In genomic region chr11:75440960-75441803, GRCh38 we compare ENCODE assay signal across 14 cellular contexts. TPM values are rescaled to one million over a fixed set of nuclear protein-coding genes. Genes with fewer than 3 reads are reported as not detected.
DNase-seq lines count a peak whose midpoint lies in the region; ATAC-seq and TF ChIP-seq lines count a peak whose summit lies in the region.
"Had no signal": no experiment of that assay in that cellular context is flagged by ENCODE, and none has a peak within 500 bp of the region (broad histone marks: within the 10 kb centered on the region; RNA-seq: fewer than 3 reads in every experiment).

No MANE protein-coding gene starts in this region.

- H3K27me3 ChIP-seq in left ventricle myocardium inferior (ENCODE audit: low read depth) = no peaks in the 10 kb centered on the region
- peaks cover 3% of the 10 kb centered on the region; the same call in 1 of the 2 replicates for H3K27me3 ChIP-seq in IMR-90 (ENCODE audit: control insufficient read depth, insufficient read depth, low read length)
- H3K27me3 ChIP-seq in osteoblast (ENCODE audit: insufficient read depth, low read length) = no peaks in the 10 kb centered on the region
- H3K27me3 ChIP-seq: BLaER1 had no signal

- 73% methylated on average over 14 of the region's 27 CpGs; no CpG with 5 or more reads in 1 of the 2 experiments for WGBS in IMR-90 (ENCODE audit: extremely low coverage in 2 of 2, insufficient read length in 1 of 2), 2 experiments

- H4K8ac ChIP-seq in IMR-90 (ENCODE audit: low read depth in 2 of 2, low read length in 2 of 2) = no peak overlapping the region

- H3K4me1 ChIP-seq in left ventricle myocardium inferior = peaks cover 10% of the 10 kb centered on the region
- no peaks in the 10 kb centered on the region for H3K4me1 ChIP-seq in IMR-90 (ENCODE audit: control insufficient read depth, insufficient read depth, low read length)
- H3K4me1 ChIP-seq in osteoblast (ENCODE audit: insufficient read depth, low read length) = no peaks in the 10 kb centered on the region

- H3K9me3 Mint-ChIP-seq in osteocyte (ENCODE audit: unreplicated experiment) = no peaks in the 10 kb centered on the region
- H3K9me3 Mint-ChIP-seq: CD4-positive, CD25-positive, alpha-beta regulatory T cell; IgD-negative memory B cell had no signal

- DNase-seq in Right ventricle myocardium inferior (ENCODE audit: missing footprints) (peak; percentile 60), left ventricle myocardium inferior (no peak), IMR-90 (no peak), osteoblast (ENCODE audit: insufficient read length, low spot score, missing footprints) (peak; percentile 45), osteocyte (ENCODE audit: extremely low spot score, unreplicated experiment) (no peak), KG1 (lab: John Stamatoyannopoulos, UW) (no peak)
- DNase-seq in effector CD4-positive, alpha-beta T cell = no peak
- DNase-seq: AML-193; CD4-positive, CD25-positive, alpha-beta regulatory T cell; H7 had no signal

- H3K4me3 Mint-ChIP-seq in osteocyte (ENCODE audit: unreplicated experiment) = no peak overlapping the region
- H3K4me3 Mint-ChIP-seq: CD4-positive, CD25-positive, alpha-beta regulatory T cell; IgD-negative memory B cell had no signal

- H2BK15ac ChIP-seq in IMR-90 (ENCODE audit: low read depth, low read length) = no peak overlapping the region

- intact Hi-C loops in Right ventricle myocardium inferior (cut with DNase I) (no loop called here), left ventricle myocardium inferior (cut with micrococcal nuclease) (no loop called here), IMR-90 (cut with micrococcal nuclease) (no loop called here)

- TF ChIP-seq CTCF in left ventricle myocardium inferior (IDR thresholded peaks at IDR 0.05; ENCODE audit: borderline replicate concordance) = no peak
- no peak for TF ChIP-seq CTCF in IMR-90 (conservative IDR thresholded peaks at IDR 0.05; ENCODE audit: low read depth, low read length)
- TF ChIP-seq CTCF in osteoblast (IDR thresholded peaks at IDR 0.05; ENCODE audit: extremely low read depth, low read depth, low read length) = no peak
- no peak for TF ChIP-seq CTCF in osteocyte (IDR thresholded peaks at IDR 0.05)

- BruUV-seq in IMR-90 (replicated peaks; lab: Mats Ljungman, UMichigan) = no TSS peak

- H3K4ac ChIP-seq in IMR-90 (ENCODE audit: low read depth, low read length) = no peak overlapping the region

- H3K9ac ChIP-seq in IMR-90 (ENCODE audit: low read depth, low read length) = no peak overlapping the region
- H3K9ac ChIP-seq: BLaER1 had no signal

- no peaks in the 10 kb centered on the region for H3K79me2 ChIP-seq in osteoblast (ENCODE audit: insufficient read depth, low read length)

- H3K4me3 ChIP-seq in left ventricle myocardium inferior (no peak overlapping the region), IMR-90 (ENCODE audit: insufficient read depth, low read depth, low read length) (no peak overlapping the region), osteoblast (ENCODE audit: insufficient read depth, low read length) (no peak overlapping the region)
- H3K4me3 ChIP-seq: BLaER1 had no signal

- no peak overlapping the region for H3K56ac ChIP-seq in IMR-90 (ENCODE audit: extremely low read depth, insufficient read depth, low read length)

- ATAC-seq in Right ventricle myocardium inferior = no peak
- ATAC-seq in IMR-90 (ENCODE audit: low read depth) = no peak
- ATAC-seq in esophagus mucosa = peak; percentile 14

- no peaks in the 10 kb centered on the region for H3K79me1 ChIP-seq in IMR-90 (ENCODE audit: low read depth in 1 of 2, low read length in 2 of 2)

- CTCF ChIA-PET in IMR-90 (lab: Yijun Ruan, JAX) = no interaction called here

- H3K9me3 ChIP-seq in left ventricle myocardium inferior (replicated peaks) (no peaks in the 10 kb centered on the region), IMR-90 (ENCODE audit: control insufficient read depth, insufficient read depth, low read length) (no peaks in the 10 kb centered on the region), osteoblast (ENCODE audit: low read depth, low read length) (no peaks in the 10 kb centered on the region)
- H3K9me3 ChIP-seq: BLaER1 had no signal

- H3K27me3 Mint-ChIP-seq in osteocyte (ENCODE audit: unreplicated experiment) = no peaks in the 10 kb centered on the region
- H3K27me3 Mint-ChIP-seq: CD4-positive, CD25-positive, alpha-beta regulatory T cell; IgD-negative memory B cell had no signal

- no peaks in the 10 kb centered on the region for H3K4me1 Mint-ChIP-seq in osteocyte (ENCODE audit: unreplicated experiment)

- no peak overlapping the region for H3K27ac ChIP-seq in left ventricle myocardium inferior (replicated peaks)
- H3K27ac ChIP-seq in IMR-90 (ENCODE audit: insufficient read depth, low read length) = no peak overlapping the region
- H3K27ac ChIP-seq in osteoblast (ENCODE audit: low read depth, low read length) = no peak overlapping the region
- H3K27ac ChIP-seq: 22Rv1, BLaER1 had no signal

- H3K23ac ChIP-seq in IMR-90 (ENCODE audit: low read depth, low read length) = no peak overlapping the region

- TF ChIP-seq RAD21 in IMR-90 (IDR thresholded peaks at IDR 0.05; ENCODE audit: low read length) = no peak

- peak overlapping the region; percentile 14 for H2AK9ac ChIP-seq in IMR-90 (replicated peaks; ENCODE audit: low read depth, low read length, poor library complexity)

- no peak overlapping the region for H2AK5ac ChIP-seq in IMR-90 (ENCODE audit: low read depth, low read length)

- H3K27ac Mint-ChIP-seq in osteocyte (ENCODE audit: unreplicated experiment) = no peak overlapping the region
- H3K27ac Mint-ChIP-seq: CD4-positive, CD25-positive, alpha-beta regulatory T cell; IgD-negative memory B cell had no signal

- H4K91ac ChIP-seq in IMR-90 (ENCODE audit: insufficient read depth, low read depth, low read length) = no peak overlapping the region

- no peak overlapping the region for H3K4me2 ChIP-seq in IMR-90 (ENCODE audit: low read depth, low read length)
- no peak overlapping the region for H3K4me2 ChIP-seq in osteoblast (ENCODE audit: insufficient read depth, low read length)
- H3K4me2 ChIP-seq: BLaER1 had no signal

- no peaks in the 10 kb centered on the region for H4K20me1 ChIP-seq in IMR-90 (ENCODE audit: insufficient read depth, low read length)
- H4K20me1 ChIP-seq in osteoblast (ENCODE audit: insufficient read depth, low read length) = no peaks in the 10 kb centered on the region
- H4K20me1 ChIP-seq: BLaER1 had no signal

- POLR2A ChIA-PET in IMR-90 (lab: Charles Lee; ENCODE audit: unreplicated experiment) = no interaction called here

- H2BK20ac ChIP-seq in IMR-90 (ENCODE audit: low read depth, low read length) = no peak overlapping the region

- H3K14ac ChIP-seq in IMR-90 (replicated peaks; ENCODE audit: low read depth, low read length) = no peak overlapping the region

- H3K36me3 ChIP-seq in left ventricle myocardium inferior (no peaks in the 10 kb centered on the region), IMR-90 (ENCODE audit: control insufficient read depth, insufficient read depth, low read length) (no peaks in the 10 kb centered on the region), osteoblast (ENCODE audit: insufficient read depth, low read length) (no peaks in the 10 kb centered on the region)
- H3K36me3 ChIP-seq: BLaER1 had no signal

- H4K5ac ChIP-seq in IMR-90 (ENCODE audit: low read depth, low read length) = no peak overlapping the region

- no peak overlapping the region for H2BK5ac ChIP-seq in IMR-90 (ENCODE audit: low read depth, low read length, poor library complexity, severe bottlenecking)

- TF ChIP-seq POLR2A in IMR-90 (IDR thresholded peaks at IDR 0.05; ENCODE audit: low read depth, low read length) = no peak

- H2BK120ac ChIP-seq in IMR-90 (ENCODE audit: low read depth, low read length) = no peak overlapping the region

- H3K36me3 Mint-ChIP-seq in osteocyte (ENCODE audit: unreplicated experiment) = no peaks in the 10 kb centered on the region

- in situ Hi-C loops in IMR-90 (cut with MboI; ENCODE audit: low sequenced_read_pairs) = no loop called here

- no peak overlapping the region for H2AFZ ChIP-seq in IMR-90 (replicated peaks; ENCODE audit: low read length, poor library complexity)
- H2AFZ ChIP-seq in osteoblast (ENCODE audit: low read length) = no peak overlapping the region

- H3K18ac ChIP-seq in IMR-90 (ENCODE audit: low read depth, low read length) = no peak overlapping the region

- dilution Hi-C loops in IMR-90 (cut with HindIII; ENCODE audit: low sequenced_read_pairs, unreplicated experiment) = no loop called here

- H3K9me1 ChIP-seq in IMR-90 (ENCODE audit: insufficient read depth, low read length) = 0 out of 2 replicates have a peak, but pooled peaks cover 4% of the 10 kb centered on the region

TF ChIP-seq in IMR-90, 13 proteins besides CTCF, POLR2A, EP300 and RAD21 (continues in another document):
- TF ChIP-seq, protein P1, sequence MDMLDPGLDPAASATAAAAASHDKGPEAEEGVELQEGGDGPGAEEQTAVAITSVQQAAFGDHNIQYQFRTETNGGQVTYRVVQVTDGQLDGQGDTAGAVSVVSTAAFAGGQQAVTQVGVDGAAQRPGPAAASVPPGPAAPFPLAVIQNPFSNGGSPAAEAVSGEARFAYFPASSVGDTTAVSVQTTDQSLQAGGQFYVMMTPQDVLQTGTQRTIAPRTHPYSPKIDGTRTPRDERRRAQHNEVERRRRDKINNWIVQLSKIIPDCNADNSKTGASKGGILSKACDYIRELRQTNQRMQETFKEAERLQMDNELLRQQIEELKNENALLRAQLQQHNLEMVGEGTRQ (IDR thresholded peaks at IDR 0.05; ENCODE audit: low read depth, low read length) = no peak
- TF ChIP-seq MAZ (IDR thresholded peaks at IDR 0.05; ENCODE audit: borderline replicate concordance, low read depth, low read length) (no peak), RCOR1 (IDR thresholded peaks at IDR 0.05; ENCODE audit: insufficient replicate concordance, low read length) (no peak), SMC3 (IDR thresholded peaks at IDR 0.05; ENCODE audit: low read depth, low read length) (no peak), FOS (IDR thresholded peaks at IDR 0.05; ENCODE audit: low read depth, low read length) (no peak), NFE2L2 (IDR thresholded peaks at IDR 0.05; ENCODE audit: low read depth, low read length) (no peak)

RNA-seq across cellular contexts. Expression of gene KLHL35, which starts 8.2 kb away (rescaled TPM):
- 0.68 TPM for total RNA-seq in Right ventricle myocardium inferior
- total RNA-seq in left ventricle myocardium inferior = 0.74 TPM
- total RNA-seq in IMR-90 (2012; rRNA removed) = 1.4 and 1.6 TPM in 2 replicates
- polyA plus RNA-seq in IMR-90 (2012; rRNA removed) = 3.3 TPM in 2 replicates
- 2.1 and 6.1 TPM in 2 replicates for polyA plus RNA-seq in IMR-90 (2012; cell fraction: cytosol; rRNA removed)
- 4.0 and 10.4 TPM in 2 replicates for polyA plus RNA-seq in IMR-90 (2012; cell fraction: nucleus; rRNA removed; ENCODE audit: low replicate concordance)
- total RNA-seq in esophagus mucosa = 0.84 TPM
- 2.4 and 4.3 TPM in 2 replicates for total RNA-seq in osteoblast
- 2.3 and 2.8 TPM in 2 replicates for total RNA-seq in osteocyte

RNA-seq across cellular contexts. Expression of gene RPS3, which starts 41.9 kb away (rescaled TPM):
- total RNA-seq in Right ventricle myocardium inferior = 972 TPM
- 864 TPM for total RNA-seq in left ventricle myocardium inferior
- total RNA-seq in IMR-90 (2012; rRNA removed) = 2,360 and 3,444 TPM in 2 replicates
- polyA plus RNA-seq in IMR-90 (2012; rRNA removed) = 2,477 and 2,872 TPM in 2 replicates
- polyA plus RNA-seq in IMR-90 (2012; cell fraction: cytosol; rRNA removed) = 2,410 and 4,196 TPM in 2 replicates
- polyA plus RNA-seq in IMR-90 (2012; cell fraction: nucleus; rRNA removed; ENCODE audit: low replicate concordance) = 593 and 1,092 TPM in 2 replicates
- total RNA-seq in esophagus mucosa = 2,660 TPM
- total RNA-seq in osteoblast = 1,511 and 1,512 TPM in 2 replicates
- total RNA-seq in osteocyte = 2,093 and 2,150 TPM in 2 replicates

Comparison
In these comparisons a context has a peak if more than half of its experiments do, and no peak if none do; other contexts are left out.
1. DNase-seq: peak in Right ventricle myocardium inferior (single experiment) and osteoblast (single experiment); none in left ventricle myocardium inferior (single experiment), IMR-90 (single experiment), osteocyte (single experiment), effector CD4-positive, alpha-beta T cell (single experiment) and KG1 (single experiment).